21 cellular contexts compared by ENCODE assay signal in the genomic region with DNA sequence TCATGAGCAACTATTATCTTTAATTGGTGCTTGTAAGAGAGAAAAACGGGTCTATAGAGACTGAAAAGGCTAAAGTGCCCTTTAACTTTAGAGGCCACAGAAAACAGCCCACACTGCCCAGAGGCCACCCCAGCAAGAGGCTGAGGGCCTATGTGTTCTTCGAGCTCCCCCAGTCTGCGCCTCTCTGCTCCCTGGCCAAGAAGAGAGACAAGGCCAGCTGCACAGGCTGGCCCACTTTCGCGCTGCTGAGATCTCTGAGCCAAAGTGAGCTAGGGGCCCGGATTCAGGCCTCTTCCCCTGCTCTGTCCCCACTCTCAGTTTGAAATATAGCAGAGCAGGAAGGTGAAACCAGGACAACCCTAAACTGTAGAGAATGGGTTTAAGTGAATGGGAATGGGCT.
DNase-seq lines count a peak whose midpoint lies in the region; ATAC-seq, FAIRE-seq and TF ChIP-seq lines count a peak whose summit lies in the region.
"Had no signal": no experiment of that assay in that cellular context is flagged by ENCODE, and none has a peak within 500 bp of the region (broad histone marks: within the 10 kb centered on the region; RNA-seq: fewer than 3 reads in every experiment).

No MANE protein-coding gene starts in this region.

- TF ChIP-seq POLR2A in IMR-90 (IDR thresholded peaks at IDR 0.05; ENCODE audit: low read depth, low read length) (no peak), heart left ventricle (IDR thresholded peaks at IDR 0.05) (no peak), gastrocnemius medialis (IDR thresholded peaks at IDR 0.05) (no peak), prostate gland (IDR thresholded peaks at IDR 0.05) (no peak)

- H3K27ac ChIP-seq in IMR-90 (ENCODE audit: insufficient read depth, low read length) (no peak overlapping the region), heart left ventricle (peak overlapping the region in 8 of 12 donors; percentile 16 to 47 (median 28)), gastrocnemius medialis (peak overlapping the region in 3 of 4 donors; percentile 18 to 51 (median 32)), prostate gland (no peak overlapping the region)
- H3K27ac ChIP-seq: GM23248 had no signal

- H4K5ac ChIP-seq in IMR-90 (ENCODE audit: low read depth, low read length), result no peak overlapping the region

- BruUV-seq in IMR-90 (replicated peaks; lab: Mats Ljungman, UMichigan), result no TSS peak

- no peaks in the 10 kb centered on the region; the same call in 1 of the 2 replicates for H3K27me3 ChIP-seq in IMR-90 (ENCODE audit: control insufficient read depth, insufficient read depth, low read length)
- no peaks in the 10 kb centered on the region for H3K27me3 ChIP-seq in heart left ventricle
- no peaks in the 10 kb centered on the region for H3K27me3 ChIP-seq in gastrocnemius medialis
- H3K27me3 ChIP-seq in prostate gland (replicated peaks; ENCODE audit: insufficient read depth), result no peaks in the 10 kb centered on the region
- H3K27me3 ChIP-seq: BE2C had no signal

- H3K4me1 ChIP-seq in IMR-90 (ENCODE audit: control insufficient read depth, insufficient read depth, low read length) (peaks cover 4% of the 10 kb centered on the region; the same call in 1 of the 2 replicates), heart left ventricle (peaks cover 0 to 25% (median 9%) of the 10 kb centered on the region in 12 donors), gastrocnemius medialis (peaks cover 0 to 5% of the 10 kb centered on the region in 2 donors), prostate gland (replicated peaks) (no peaks in the 10 kb centered on the region)
- H3K4me1 ChIP-seq: HAP-1 had no signal

- H3K9me1 ChIP-seq in IMR-90 (ENCODE audit: insufficient read depth, low read length), result no peaks in the 10 kb centered on the region; the same call in 1 of the 2 replicates

- no peak overlapping the region for H2AK5ac ChIP-seq in IMR-90 (ENCODE audit: low read depth, low read length)

- H3K4me3 ChIP-seq in IMR-90 (ENCODE audit: insufficient read depth, low read depth, low read length), result no peak overlapping the region
- no peak overlapping the region for H3K4me3 ChIP-seq in heart left ventricle
- no peak overlapping the region for H3K4me3 ChIP-seq in gastrocnemius medialis
- no peak overlapping the region for H3K4me3 ChIP-seq in prostate gland
- H3K4me3 ChIP-seq: GM23248, HAP-1 had no signal

- CTCF ChIA-PET in IMR-90 (lab: Yijun Ruan, JAX), result no interaction called here

- no peak overlapping the region for H3K56ac ChIP-seq in IMR-90 (ENCODE audit: extremely low read depth, insufficient read depth, low read length)

- H2BK120ac ChIP-seq in IMR-90 (ENCODE audit: low read depth, low read length), result no peak overlapping the region

- no peak for FAIRE-seq in urothelium cell line (lab: Jason Lieb, UNC)
- FAIRE-seq: A204.1, D721Med had no signal

- H3K9ac ChIP-seq in IMR-90 (ENCODE audit: low read depth, low read length), result no peak overlapping the region
- H3K9ac ChIP-seq: GM23248 had no signal

- H3K18ac ChIP-seq in IMR-90 (ENCODE audit: low read depth, low read length), result no peak overlapping the region

- DNase-seq in IMR-90 (no peak), heart left ventricle (peak in 4 of 5 donors; percentile 36 to 69 (median 52)), myocyte (ENCODE audit: low read depth) (peak; percentile 30), gastrocnemius medialis (no peak), prostate gland (ENCODE audit: low spot score) (no peak), midbrain (lab: John Stamatoyannopoulos, UW) (no peak), urothelium cell line (ENCODE audit: low spot score) (no peak), DMS79 (lab: John Stamatoyannopoulos, UW) (no peak)
- DNase-seq: BE2C, DMS53, EL, GM23248, KG1, NCI-H1092, NCI-H1436, NCI-H1930, NCI-H748 treated with DMSO at 0.1 percent for 48 hours had no signal

- no peak overlapping the region for H2BK5ac ChIP-seq in IMR-90 (ENCODE audit: low read depth, low read length, poor library complexity, severe bottlenecking)

- H2BK20ac ChIP-seq in IMR-90 (ENCODE audit: low read depth, low read length), result no peak overlapping the region

- no peaks in the 10 kb centered on the region for H4K20me1 ChIP-seq in IMR-90 (ENCODE audit: insufficient read depth, low read length)

- ATAC-seq in IMR-90 (ENCODE audit: low read depth) (no peak), heart left ventricle (peak in 3 of 4 donors; percentile 61 to 71 (median 70)), gastrocnemius medialis (peak in 1 of 2 donors; percentile 35)
- ATAC-seq: Panc1 had no signal

- H4K91ac ChIP-seq in IMR-90 (ENCODE audit: insufficient read depth, low read depth, low read length), result no peak overlapping the region

- in situ Hi-C loops in IMR-90 (cut with MboI; ENCODE audit: low sequenced_read_pairs), result no loop called here
- in situ Hi-C loops in gastrocnemius medialis (cut with MboI; ENCODE audit: low sequenced_read_pairs in 4 of 4), result loop anchor here in 2 of 4 donors (25.0 kb wide), 3 partner anchors 93 to 668 kb away; no protein-coding TSS in a partner anchor

- no peak overlapping the region for H3K4ac ChIP-seq in IMR-90 (ENCODE audit: low read depth, low read length)

- H3K79me1 ChIP-seq in IMR-90 (ENCODE audit: low read depth in 1 of 2, low read length in 2 of 2), result no peaks in the 10 kb centered on the region

- no peak overlapping the region for H3K14ac ChIP-seq in IMR-90 (replicated peaks; ENCODE audit: low read depth, low read length)

- intact Hi-C loops in IMR-90 (cut with micrococcal nuclease) (no loop called here), heart left ventricle (cut with DNase I) (loop anchor here in 1 of 10 donors (5.0 kb wide), 1 partner anchor 443 kb away; no protein-coding TSS in a partner anchor), gastrocnemius medialis (cut with DNase I; ENCODE audit: low total_unique reads) (no loop called here), prostate gland (cut with DNase I) (no loop called here)

- TF ChIP-seq CTCF in IMR-90 (conservative IDR thresholded peaks at IDR 0.05; ENCODE audit: low read depth, low read length) (no peak), heart left ventricle (IDR thresholded peaks at IDR 0.05) (no peak), gastrocnemius medialis (IDR thresholded peaks at IDR 0.05 in 4 of 5, conservative IDR thresholded peaks at IDR 0.05 in 1 of 5) (no peak), prostate gland (IDR thresholded peaks at IDR 0.05) (no peak)

- no peak overlapping the region for H4K8ac ChIP-seq in IMR-90 (ENCODE audit: low read depth in 2 of 2, low read length in 2 of 2)

- H3K23ac ChIP-seq in IMR-90 (ENCODE audit: low read depth, low read length), result no peak overlapping the region

- 100% methylated on average over 1 of the region's 6 CpGs; no CpG with 5 or more reads in 1 of the 2 experiments for WGBS in IMR-90 (ENCODE audit: extremely low coverage in 2 of 2, insufficient read length in 1 of 2), 2 experiments
- 45 to 64% (median 54%) methylated on average over 6 of the region's 6 CpGs for WGBS in heart left ventricle, 4 donors
- whole genome bisulfite sequencing in prostate gland, result 57% methylated on average over 6 of the region's 6 CpGs

- no peak overlapping the region for H3K4me2 ChIP-seq in IMR-90 (ENCODE audit: low read depth, low read length)

- no peaks in the 10 kb centered on the region for H3K36me3 ChIP-seq in IMR-90 (ENCODE audit: control insufficient read depth, insufficient read depth, low read length)
- H3K36me3 ChIP-seq in heart left ventricle, result no peaks in the 10 kb centered on the region
- H3K36me3 ChIP-seq in gastrocnemius medialis, result no peaks in the 10 kb centered on the region
- no peaks in the 10 kb centered on the region for H3K36me3 ChIP-seq in prostate gland
- H3K36me3 ChIP-seq: BE2C, HAP-1 had no signal

- H2BK15ac ChIP-seq in IMR-90 (ENCODE audit: low read depth, low read length), result no peak overlapping the region

- H3K9me3 ChIP-seq in IMR-90 (ENCODE audit: control insufficient read depth, insufficient read depth, low read length) (no peaks in the 10 kb centered on the region), heart left ventricle (no peaks in the 10 kb centered on the region), gastrocnemius medialis (no peaks in the 10 kb centered on the region), prostate gland (no peaks in the 10 kb centered on the region)
- H3K9me3 ChIP-seq: BE2C, HAP-1 had no signal

- POLR2A ChIA-PET in IMR-90 (lab: Charles Lee; ENCODE audit: unreplicated experiment), result no interaction called here

- H2AK9ac ChIP-seq in IMR-90 (replicated peaks; ENCODE audit: low read depth, low read length, poor library complexity), result no peak overlapping the region

- peak overlapping the region; percentile 16 for H2AFZ ChIP-seq in IMR-90 (replicated peaks; ENCODE audit: low read length, poor library complexity)
- H2AFZ ChIP-seq: GM23248 had no signal

- dilution Hi-C loops in IMR-90 (cut with HindIII; ENCODE audit: low sequenced_read_pairs, unreplicated experiment), result no loop called here

- TF ChIP-seq RAD21 in IMR-90 (IDR thresholded peaks at IDR 0.05; ENCODE audit: low read length), result no peak

TF ChIP-seq in IMR-90, 13 proteins besides CTCF, POLR2A, EP300 and RAD21:
- TF ChIP-seq MXI1 (IDR thresholded peaks at IDR 0.05; ENCODE audit: borderline replicate concordance, low read depth, low read length) (no peak), SMC3 (IDR thresholded peaks at IDR 0.05; ENCODE audit: low read depth, low read length) (no peak), CHD1 (IDR thresholded peaks at IDR 0.05; ENCODE audit: low read depth, low read length) (no peak), MAZ (IDR thresholded peaks at IDR 0.05; ENCODE audit: borderline replicate concordance, low read depth, low read length) (no peak), RCOR1 (IDR thresholded peaks at IDR 0.05; ENCODE audit: insufficient replicate concordance, low read length) (no peak)
- TF ChIP-seq, protein P1, sequence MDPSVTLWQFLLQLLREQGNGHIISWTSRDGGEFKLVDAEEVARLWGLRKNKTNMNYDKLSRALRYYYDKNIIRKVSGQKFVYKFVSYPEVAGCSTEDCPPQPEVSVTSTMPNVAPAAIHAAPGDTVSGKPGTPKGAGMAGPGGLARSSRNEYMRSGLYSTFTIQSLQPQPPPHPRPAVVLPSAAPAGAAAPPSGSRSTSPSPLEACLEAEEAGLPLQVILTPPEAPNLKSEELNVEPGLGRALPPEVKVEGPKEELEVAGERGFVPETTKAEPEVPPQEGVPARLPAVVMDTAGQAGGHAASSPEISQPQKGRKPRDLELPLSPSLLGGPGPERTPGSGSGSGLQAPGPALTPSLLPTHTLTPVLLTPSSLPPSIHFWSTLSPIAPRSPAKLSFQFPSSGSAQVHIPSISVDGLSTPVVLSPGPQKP (IDR thresholded peaks at IDR 0.05; ENCODE audit: borderline replicate concordance, low read depth, low read length), result no peak
- TF ChIP-seq, protein P2, sequence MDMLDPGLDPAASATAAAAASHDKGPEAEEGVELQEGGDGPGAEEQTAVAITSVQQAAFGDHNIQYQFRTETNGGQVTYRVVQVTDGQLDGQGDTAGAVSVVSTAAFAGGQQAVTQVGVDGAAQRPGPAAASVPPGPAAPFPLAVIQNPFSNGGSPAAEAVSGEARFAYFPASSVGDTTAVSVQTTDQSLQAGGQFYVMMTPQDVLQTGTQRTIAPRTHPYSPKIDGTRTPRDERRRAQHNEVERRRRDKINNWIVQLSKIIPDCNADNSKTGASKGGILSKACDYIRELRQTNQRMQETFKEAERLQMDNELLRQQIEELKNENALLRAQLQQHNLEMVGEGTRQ (IDR thresholded peaks at IDR 0.05; ENCODE audit: low read depth, low read length), result no peak
TF ChIP-seq in IMR-90: peak in this region for 0.

Comparison
In these comparisons a context has a peak if more than half of its experiments do, and no peak if none do; other contexts are left out.
1. DNase-seq: peak in heart left ventricle (4 of 5) and myocyte (single experiment); none in IMR-90 (single experiment), gastrocnemius medialis (0 of 2), prostate gland (single experiment), midbrain (single experiment), urothelium cell line (single experiment) and DMS79 (single experiment).
2. H3K27ac ChIP-seq: peak in heart left ventricle (8 of 12) and gastrocnemius medialis (3 of 4); none in IMR-90 (single experiment) and prostate gland (0 of 2).